8 cellular contexts compared by ENCODE assay signal in genomic region chr7:41940760-41941343, GRCh38.
A peak's percentile ranks its signal among the peaks of the same experiment; 100 is the strongest.
DNase-seq lines count a peak whose midpoint lies in the region; ATAC-seq and TF ChIP-seq lines count a peak whose summit lies in the region.

No MANE protein-coding gene starts in this region.

- no peaks in the 10 kb centered on the region for H3K79me2 ChIP-seq in osteoblast (ENCODE audit: insufficient read depth, low read length)

- H3K36me3 ChIP-seq in osteoblast (ENCODE audit: insufficient read depth, low read length): no peaks in the 10 kb centered on the region
- no peaks in the 10 kb centered on the region for H3K36me3 ChIP-seq in uterus

- no peak for TF ChIP-seq POLR2A in uterus (IDR thresholded peaks at IDR 0.05)

- H3K4me2 ChIP-seq in osteoblast (ENCODE audit: insufficient read depth, low read length): no peak overlapping the region

- no peak overlapping the region for H3K27ac ChIP-seq in foreskin keratinocyte
- no peak overlapping the region for H3K27ac ChIP-seq in osteoblast (ENCODE audit: low read depth, low read length)
- H3K27ac ChIP-seq in uterus: no peak overlapping the region

- H3K4me1 ChIP-seq in foreskin keratinocyte (no peaks in the 10 kb centered on the region), osteoblast (ENCODE audit: insufficient read depth, low read length) (peaks cover 12% of the 10 kb centered on the region), uterus (no peaks in the 10 kb centered on the region)

- TF ChIP-seq CTCF in foreskin keratinocyte (conservative IDR thresholded peaks at IDR 0.05): peak; percentile 94
- TF ChIP-seq CTCF in osteoblast (IDR thresholded peaks at IDR 0.05; ENCODE audit: extremely low read depth, low read depth, low read length): peak; percentile 94
- peak; percentile 86 to 91 (median 90) for TF ChIP-seq CTCF in uterus (IDR thresholded peaks at IDR 0.05)

- H3K4me3 ChIP-seq in osteoblast (ENCODE audit: insufficient read depth, low read length) (no peak overlapping the region), uterus (no peak overlapping the region)

- DNase-seq in EL: peak; percentile 78
- peak; percentile 85 for DNase-seq in HT-29 (ENCODE audit: low spot score)
- DNase-seq in OCI-M2 (lab: John Stamatoyannopoulos, UW; ENCODE audit: unreplicated experiment): peak; percentile 11
- DNase-seq in activated T-helper 1 cell treated with Interleukin-2 at 50 U/mL for 16 hours (ENCODE audit: low read depth): peak; percentile 15
- peak; percentile 44 to 73 for DNase-seq in foreskin keratinocyte
- DNase-seq in osteoblast (ENCODE audit: insufficient read length, low spot score, missing footprints): peak; percentile 91
- DNase-seq in uterus: peak; percentile 72 to 77

- peak overlapping the region; percentile 2 for H2AFZ ChIP-seq in osteoblast (ENCODE audit: low read length)

- no peaks in the 10 kb centered on the region for H4K20me1 ChIP-seq in osteoblast (ENCODE audit: insufficient read depth, low read length)

- H3K27me3 ChIP-seq in foreskin keratinocyte (peaks cover 7% of the 10 kb centered on the region), osteoblast (ENCODE audit: insufficient read depth, low read length) (no peaks in the 10 kb centered on the region), uterus (no peaks in the 10 kb centered on the region)

- intact Hi-C loops in uterus (cut with DNase I; ENCODE audit: low total_unique reads): loop anchor here (10.0 kb wide), 1 partner anchor 894 kb away; no protein-coding TSS in a partner anchor

- H3K9me3 ChIP-seq in osteoblast (ENCODE audit: low read depth, low read length): no peaks in the 10 kb centered on the region
- no peaks in the 10 kb centered on the region for H3K9me3 ChIP-seq in uterus

- ATAC-seq in GM21526 (IDR thresholded peaks at IDR 0.05; ENCODE audit: low FRiP score, unreplicated experiment) (peak; percentile 85), foreskin keratinocyte (peak; percentile 84)

Comparison
In these comparisons a context has a peak if more than half of its experiments do, and no peak if none do; other contexts are left out.
1. DNase-seq: peak in every context shown above with its lines; median percentile 91 in osteoblast; 85 in HT-29; 78 in EL; 74 in uterus; 58 in foreskin keratinocyte; 15 in activated T-helper 1 cell treated with Interleukin-2 at 50 U/mL for 16 hours; 11 in OCI-M2.